ENCODE assay signal across 1 cellular context in genomic region chr3:58305882-58306661, GRCh38.
TF ChIP-seq lines count a peak whose summit lies in the region.

TSS of gene HTD2 (plus strand) at chr3:58306520. CDS start at chr3:58317614, 11,094 bp downstream.
TSS of gene RPP14 (plus strand) at chr3:58306245. CDS start at chr3:58310330, 4,085 bp downstream.

TF ChIP-seq in GM12878, 131 proteins besides CTCF, POLR2A, EP300 and RAD21 (continued from another document and continues in another):
- no peak for TF ChIP-seq CEBPZ (IDR thresholded peaks at IDR 0.05; ENCODE audit: low read depth, low read length)
- peak; percentile 93; the same call in 1 of the 2 replicates for TF ChIP-seq RB1 (IDR thresholded peaks at IDR 0.05; ENCODE audit: borderline replicate concordance)
- TF ChIP-seq ELK1 (IDR thresholded peaks at IDR 0.05; ENCODE audit: low read depth, low read length), result peak; percentile 55
- no peak for TF ChIP-seq MYC (IDR thresholded peaks at IDR 0.05; ENCODE audit: insufficient read depth, insufficient read length, insufficient replicate concordance, low read length, severe bottlenecking)
- TF ChIP-seq SMC3 (IDR thresholded peaks at IDR 0.05; ENCODE audit: borderline replicate concordance, low read length), result peak; percentile 65; the same call in 1 of the 2 replicates
- no peak for TF ChIP-seq PAX8 (IDR thresholded peaks at IDR 0.05)
- no peak; the same call in 1 of the 2 replicates for TF ChIP-seq IRF3 (IDR thresholded peaks at IDR 0.05)
- TF ChIP-seq SREBF2 (IDR thresholded peaks at IDR 0.05; ENCODE audit: low read length), result peak; percentile 37; the same call in 1 of the 2 replicates
- no peak for TF ChIP-seq KAT2A (conservative IDR thresholded peaks at IDR 0.05; ENCODE audit: control insufficient read depth, low read depth, low read length)
- TF ChIP-seq SKIL (IDR thresholded peaks at IDR 0.05; ENCODE audit: low read depth, poor library complexity, severe bottlenecking), result peak; percentile 35
- TF ChIP-seq RFX5 (IDR thresholded peaks at IDR 0.05; ENCODE audit: low read depth, low read length), result 0 out of 2 replicates have a peak, but pooled peaks have one; percentile 47
- peak; percentile 28 for TF ChIP-seq BACH1 (IDR thresholded peaks at IDR 0.05; ENCODE audit: borderline replicate concordance)
- peak; percentile 76 for TF ChIP-seq CHD2 (IDR thresholded peaks at IDR 0.05; ENCODE audit: borderline replicate concordance, low read depth, low read length)
- TF ChIP-seq NBN (IDR thresholded peaks at IDR 0.05), result peak; percentile 100
- 0 out of 2 replicates have a peak, but pooled peaks have one; percentile 11 for TF ChIP-seq EED (IDR thresholded peaks at IDR 0.05; ENCODE audit: low read depth)
- no peak for TF ChIP-seq MTA3 (IDR thresholded peaks at IDR 0.05; ENCODE audit: borderline replicate concordance, low read length)
- TF ChIP-seq ZNF24 (IDR thresholded peaks at IDR 0.05), result peak; percentile 98
- TF ChIP-seq MXI1 (IDR thresholded peaks at IDR 0.05; ENCODE audit: low read depth, low read length), result peak; percentile 30
- peak; percentile 48; the same call in 1 of the 2 replicates for TF ChIP-seq ZNF217 (IDR thresholded peaks at IDR 0.05)
- no peak for TF ChIP-seq MEF2B (IDR thresholded peaks at IDR 0.05; ENCODE audit: partially characterized antibody, poor library complexity, severe bottlenecking)
- 0 out of 2 replicates have a peak, but pooled peaks have one; percentile 80 for TF ChIP-seq PML (IDR thresholded peaks at IDR 0.05; ENCODE audit: low read length)
- TF ChIP-seq KDM1A (IDR thresholded peaks at IDR 0.05; ENCODE audit: borderline replicate concordance), result no peak
- TF ChIP-seq ESRRA (IDR thresholded peaks at IDR 0.05; ENCODE audit: low read length), result peak; percentile 40; the same call in 1 of the 2 replicates
- TF ChIP-seq RELB (IDR thresholded peaks at IDR 0.05; ENCODE audit: low read depth), result peak; percentile 100
- peak; percentile 60; the same call in 1 of the 2 replicates for TF ChIP-seq POLR2AphosphoS2 (IDR thresholded peaks at IDR 0.05; ENCODE audit: low read depth, low read length)
- TF ChIP-seq HDAC2 (IDR thresholded peaks at IDR 0.05), result no peak
- TF ChIP-seq ZNF622 (IDR thresholded peaks at IDR 0.05), result no peak
- no peak for TF ChIP-seq SUZ12 (IDR thresholded peaks at IDR 0.05; ENCODE audit: unreplicated experiment)
- TF ChIP-seq CBX5 (IDR thresholded peaks at IDR 0.05; ENCODE audit: low read depth), result no peak
- peak; percentile 97 for TF ChIP-seq SMARCA5 (IDR thresholded peaks at IDR 0.05)
- TF ChIP-seq IKZF1 (conservative IDR thresholded peaks at IDR 0.05), result peak; percentile 97
- TF ChIP-seq TCF12 (IDR thresholded peaks at IDR 0.05; ENCODE audit: low read depth, low read length), result no peak
- peak; percentile 73 for TF ChIP-seq MAX (IDR thresholded peaks at IDR 0.05; ENCODE audit: low read depth, low read length)
- TF ChIP-seq E2F8 (IDR thresholded peaks at IDR 0.05; ENCODE audit: low read depth, partially characterized antibody), result peak; percentile 91
- no peak for TF ChIP-seq NR2C2 (IDR thresholded peaks at IDR 0.05; ENCODE audit: borderline replicate concordance, control insufficient read depth, insufficient read length, low read depth)
- peak; percentile 69 for TF ChIP-seq HCFC1 (IDR thresholded peaks at IDR 0.05; ENCODE audit: low read length)
- TF ChIP-seq ZBED1 (IDR thresholded peaks at IDR 0.05; ENCODE audit: borderline replicate concordance), result no peak
- no peak; the same call in 1 of the 2 replicates for TF ChIP-seq GATAD2B (conservative IDR thresholded peaks at IDR 0.05; ENCODE audit: low read depth)
- 0 out of 2 replicates have a peak, but pooled peaks have one; percentile 6 for TF ChIP-seq ZBTB11 (CRISPR knock-in tag; IDR thresholded peaks at IDR 0.05)
- TF ChIP-seq YBX1 (IDR thresholded peaks at IDR 0.05), result no peak
- TF ChIP-seq CBX3 (IDR thresholded peaks at IDR 0.05; ENCODE audit: borderline replicate concordance, low read depth), result no peak
- TF ChIP-seq ZNF274 (IDR thresholded peaks at IDR 0.05; ENCODE audit: insufficient read depth, insufficient read length), result no peak
- TF ChIP-seq TCF7 (IDR thresholded peaks at IDR 0.05; ENCODE audit: borderline replicate concordance), result no peak
- no peak for TF ChIP-seq NFIC (IDR thresholded peaks at IDR 0.05; ENCODE audit: low read depth, low read length)
- TF ChIP-seq CBFB (IDR thresholded peaks at IDR 0.05; ENCODE audit: low read depth), result peak; percentile 90
- peak; percentile 87 for TF ChIP-seq DPF2 (IDR thresholded peaks at IDR 0.05)
- no peak for TF ChIP-seq IRF5 (IDR thresholded peaks at IDR 0.05; ENCODE audit: borderline replicate concordance)
- TF ChIP-seq USF2 (IDR thresholded peaks at IDR 0.05; ENCODE audit: borderline replicate concordance, low read depth, low read length), result no peak
